In the genomic region with DNA sequence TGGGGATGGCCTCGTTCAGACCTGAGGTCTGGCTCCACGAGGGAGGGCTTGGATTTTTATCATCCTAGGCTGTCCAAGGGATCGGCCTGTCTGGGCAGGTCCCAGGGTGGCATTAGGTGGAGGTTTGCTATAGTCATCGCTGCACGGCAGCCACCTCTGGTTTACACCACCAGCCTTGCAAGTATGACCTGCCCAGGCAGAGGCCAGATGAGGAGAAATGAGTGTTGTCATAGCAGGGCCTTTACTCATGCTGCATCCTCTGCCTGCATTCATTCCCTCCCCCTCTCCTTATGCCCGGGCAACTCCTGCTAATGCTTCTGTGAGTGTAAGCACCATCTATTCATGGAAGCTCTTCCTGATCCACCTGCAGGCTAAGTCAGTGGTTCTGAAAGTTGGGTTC, we compare ENCODE assay signal across 1 cellular context.
TF ChIP-seq lines count a peak whose summit lies in the region.

No MANE protein-coding gene starts in this region.

TF ChIP-seq in HEK293, 187 proteins besides CTCF, POLR2A, EP300 and RAD21 (continued from another document):
- no peak for TF ChIP-seq ZNF626 (tag by site-specific recombination; IDR thresholded peaks at IDR 0.05)
- no peak for TF ChIP-seq MEIS1 (CRISPR knock-in tag; IDR thresholded peaks at IDR 0.05; ENCODE audit: borderline replicate concordance)
- peak; percentile 15; the same call in 1 of the 2 replicates for TF ChIP-seq SP7 (tag by site-specific recombination; IDR thresholded peaks at IDR 0.05)
- TF ChIP-seq ZNF169 (tag by site-specific recombination; IDR thresholded peaks at IDR 0.05) = no peak
- TF ChIP-seq ZNF701 (tag by site-specific recombination; IDR thresholded peaks at IDR 0.05) = no peak
- no peak for TF ChIP-seq HOXA7 (CRISPR knock-in tag; IDR thresholded peaks at IDR 0.05; ENCODE audit: borderline replicate concordance)
- TF ChIP-seq ZNF426 (tag by site-specific recombination; IDR thresholded peaks at IDR 0.05) = no peak
- 0 out of 2 replicates have a peak, but pooled peaks have one; percentile 15 for TF ChIP-seq GLIS2 (tag by site-specific recombination; IDR thresholded peaks at IDR 0.05)
- TF ChIP-seq, protein P1, sequence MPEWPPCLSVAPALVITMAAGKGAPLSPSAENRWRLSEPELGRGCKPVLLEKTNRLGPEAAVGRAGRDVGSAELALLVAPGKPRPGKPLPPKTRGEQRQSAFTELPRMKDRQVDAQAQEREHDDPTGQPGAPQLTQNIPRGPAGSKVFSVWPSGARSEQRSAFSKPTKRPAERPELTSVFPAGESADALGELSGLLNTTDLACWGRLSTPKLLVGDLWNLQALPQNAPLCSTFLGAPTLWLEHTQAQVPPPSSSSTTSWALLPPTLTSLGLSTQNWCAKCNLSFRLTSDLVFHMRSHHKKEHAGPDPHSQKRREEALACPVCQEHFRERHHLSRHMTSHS (tag by site-specific recombination; IDR thresholded peaks at IDR 0.05) = no peak
- no peak for TF ChIP-seq ZNF202 (tag by site-specific recombination; IDR thresholded peaks at IDR 0.05; ENCODE audit: borderline replicate concordance)
- TF ChIP-seq ZBTB17 (tag by site-specific recombination; IDR thresholded peaks at IDR 0.05) = peak; percentile 54
- no peak for TF ChIP-seq ZNF654 (tag by site-specific recombination; IDR thresholded peaks at IDR 0.05; ENCODE audit: low read depth)
- TF ChIP-seq, protein P2, sequence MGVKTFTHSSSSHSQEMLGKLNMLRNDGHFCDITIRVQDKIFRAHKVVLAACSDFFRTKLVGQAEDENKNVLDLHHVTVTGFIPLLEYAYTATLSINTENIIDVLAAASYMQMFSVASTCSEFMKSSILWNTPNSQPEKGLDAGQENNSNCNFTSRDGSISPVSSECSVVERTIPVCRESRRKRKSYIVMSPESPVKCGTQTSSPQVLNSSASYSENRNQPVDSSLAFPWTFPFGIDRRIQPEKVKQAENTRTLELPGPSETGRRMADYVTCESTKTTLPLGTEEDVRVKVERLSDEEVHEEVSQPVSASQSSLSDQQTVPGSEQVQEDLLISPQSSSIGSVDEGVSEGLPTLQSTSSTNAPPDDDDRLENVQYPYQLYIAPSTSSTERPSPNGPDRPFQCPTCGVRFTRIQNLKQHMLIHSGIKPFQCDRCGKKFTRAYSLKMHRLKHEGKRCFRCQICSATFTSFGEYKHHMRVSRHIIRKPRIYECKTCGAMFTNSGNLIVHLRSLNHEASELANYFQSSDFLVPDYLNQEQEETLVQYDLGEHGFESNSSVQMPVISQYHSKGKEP (tag by site-specific recombination; IDR thresholded peaks at IDR 0.05) = no peak
- TF ChIP-seq, protein P3, sequence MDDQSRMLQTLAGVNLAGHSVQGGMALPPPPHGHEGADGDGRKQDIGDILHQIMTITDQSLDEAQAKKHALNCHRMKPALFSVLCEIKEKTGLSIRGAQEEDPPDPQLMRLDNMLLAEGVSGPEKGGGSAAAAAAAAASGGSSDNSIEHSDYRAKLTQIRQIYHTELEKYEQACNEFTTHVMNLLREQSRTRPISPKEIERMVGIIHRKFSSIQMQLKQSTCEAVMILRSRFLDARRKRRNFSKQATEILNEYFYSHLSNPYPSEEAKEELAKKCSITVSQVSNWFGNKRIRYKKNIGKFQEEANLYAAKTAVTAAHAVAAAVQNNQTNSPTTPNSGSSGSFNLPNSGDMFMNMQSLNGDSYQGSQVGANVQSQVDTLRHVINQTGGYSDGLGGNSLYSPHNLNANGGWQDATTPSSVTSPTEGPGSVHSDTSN (CRISPR knock-in tag; IDR thresholded peaks at IDR 0.05) = no peak
- TF ChIP-seq, protein P4, sequence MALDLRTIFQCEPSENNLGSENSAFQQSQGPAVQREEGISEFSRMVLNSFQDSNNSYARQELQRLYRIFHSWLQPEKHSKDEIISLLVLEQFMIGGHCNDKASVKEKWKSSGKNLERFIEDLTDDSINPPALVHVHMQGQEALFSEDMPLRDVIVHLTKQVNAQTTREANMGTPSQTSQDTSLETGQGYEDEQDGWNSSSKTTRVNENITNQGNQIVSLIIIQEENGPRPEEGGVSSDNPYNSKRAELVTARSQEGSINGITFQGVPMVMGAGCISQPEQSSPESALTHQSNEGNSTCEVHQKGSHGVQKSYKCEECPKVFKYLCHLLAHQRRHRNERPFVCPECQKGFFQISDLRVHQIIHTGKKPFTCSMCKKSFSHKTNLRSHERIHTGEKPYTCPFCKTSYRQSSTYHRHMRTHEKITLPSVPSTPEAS (tag by site-specific recombination; IDR thresholded peaks at IDR 0.05) = no peak
- TF ChIP-seq, protein P5, sequence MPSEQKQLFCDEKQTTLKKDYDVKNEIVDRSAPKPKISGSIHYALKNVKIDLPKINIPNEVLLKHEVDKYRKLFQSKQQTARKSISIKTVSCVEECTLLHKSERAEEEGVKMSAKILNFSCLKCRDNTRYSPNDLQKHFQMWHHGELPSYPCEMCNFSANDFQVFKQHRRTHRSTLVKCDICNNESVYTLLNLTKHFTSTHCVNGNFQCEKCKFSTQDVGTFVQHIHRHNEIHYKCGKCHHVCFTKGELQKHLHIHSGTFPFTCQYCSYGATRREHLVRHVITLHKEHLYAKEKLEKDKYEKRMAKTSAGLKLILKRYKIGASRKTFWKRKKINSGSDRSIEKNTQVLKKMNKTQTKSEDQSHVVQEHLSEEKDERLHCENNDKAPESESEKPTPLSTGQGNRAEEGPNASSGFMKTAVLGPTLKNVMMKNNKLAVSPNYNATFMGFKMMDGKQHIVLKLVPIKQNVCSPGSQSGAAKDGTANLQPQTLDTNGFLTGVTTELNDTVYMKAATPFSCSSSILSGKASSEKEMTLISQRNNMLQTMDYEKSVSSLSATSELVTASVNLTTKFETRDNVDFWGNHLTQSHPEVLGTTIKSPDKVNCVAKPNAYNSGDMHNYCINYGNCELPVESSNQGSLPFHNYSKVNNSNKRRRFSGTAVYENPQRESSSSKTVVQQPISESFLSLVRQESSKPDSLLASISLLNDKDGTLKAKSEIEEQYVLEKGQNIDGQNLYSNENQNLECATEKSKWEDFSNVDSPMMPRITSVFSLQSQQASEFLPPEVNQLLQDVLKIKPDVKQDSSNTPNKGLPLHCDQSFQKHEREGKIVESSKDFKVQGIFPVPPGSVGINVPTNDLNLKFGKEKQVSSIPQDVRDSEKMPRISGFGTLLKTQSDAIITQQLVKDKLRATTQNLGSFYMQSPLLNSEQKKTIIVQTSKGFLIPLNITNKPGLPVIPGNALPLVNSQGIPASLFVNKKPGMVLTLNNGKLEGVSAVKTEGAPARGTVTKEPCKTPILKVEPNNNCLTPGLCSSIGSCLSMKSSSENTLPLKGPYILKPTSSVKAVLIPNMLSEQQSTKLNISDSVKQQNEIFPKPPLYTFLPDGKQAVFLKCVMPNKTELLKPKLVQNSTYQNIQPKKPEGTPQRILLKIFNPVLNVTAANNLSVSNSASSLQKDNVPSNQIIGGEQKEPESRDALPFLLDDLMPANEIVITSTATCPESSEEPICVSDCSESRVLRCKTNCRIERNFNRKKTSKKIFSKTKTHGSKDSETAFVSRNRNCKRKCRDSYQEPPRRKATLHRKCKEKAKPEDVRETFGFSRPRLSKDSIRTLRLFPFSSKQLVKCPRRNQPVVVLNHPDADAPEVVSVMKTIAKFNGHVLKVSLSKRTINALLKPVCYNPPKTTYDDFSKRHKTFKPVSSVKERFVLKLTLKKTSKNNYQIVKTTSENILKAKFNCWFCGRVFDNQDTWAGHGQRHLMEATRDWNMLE (tag by site-specific recombination; conservative IDR thresholded peaks at IDR 0.05; ENCODE audit: low read depth) = no peak
- TF ChIP-seq, protein P6, sequence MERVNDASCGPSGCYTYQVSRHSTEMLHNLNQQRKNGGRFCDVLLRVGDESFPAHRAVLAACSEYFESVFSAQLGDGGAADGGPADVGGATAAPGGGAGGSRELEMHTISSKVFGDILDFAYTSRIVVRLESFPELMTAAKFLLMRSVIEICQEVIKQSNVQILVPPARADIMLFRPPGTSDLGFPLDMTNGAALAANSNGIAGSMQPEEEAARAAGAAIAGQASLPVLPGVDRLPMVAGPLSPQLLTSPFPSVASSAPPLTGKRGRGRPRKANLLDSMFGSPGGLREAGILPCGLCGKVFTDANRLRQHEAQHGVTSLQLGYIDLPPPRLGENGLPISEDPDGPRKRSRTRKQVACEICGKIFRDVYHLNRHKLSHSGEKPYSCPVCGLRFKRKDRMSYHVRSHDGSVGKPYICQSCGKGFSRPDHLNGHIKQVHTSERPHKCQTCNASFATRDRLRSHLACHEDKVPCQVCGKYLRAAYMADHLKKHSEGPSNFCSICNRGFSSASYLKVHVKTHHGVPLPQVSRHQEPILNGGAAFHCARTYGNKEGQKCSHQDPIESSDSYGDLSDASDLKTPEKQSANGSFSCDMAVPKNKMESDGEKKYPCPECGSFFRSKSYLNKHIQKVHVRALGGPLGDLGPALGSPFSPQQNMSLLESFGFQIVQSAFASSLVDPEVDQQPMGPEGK (tag by site-specific recombination; IDR thresholded peaks at IDR 0.05) = no peak
- TF ChIP-seq TCF7L2 (IDR thresholded peaks at IDR 0.05; ENCODE audit: borderline replicate concordance, low read depth, low read length) = no peak
- no peak for TF ChIP-seq ZNF292 (tag by site-specific recombination; IDR thresholded peaks at IDR 0.05; ENCODE audit: borderline replicate concordance, low read depth)
- TF ChIP-seq, protein P7, sequence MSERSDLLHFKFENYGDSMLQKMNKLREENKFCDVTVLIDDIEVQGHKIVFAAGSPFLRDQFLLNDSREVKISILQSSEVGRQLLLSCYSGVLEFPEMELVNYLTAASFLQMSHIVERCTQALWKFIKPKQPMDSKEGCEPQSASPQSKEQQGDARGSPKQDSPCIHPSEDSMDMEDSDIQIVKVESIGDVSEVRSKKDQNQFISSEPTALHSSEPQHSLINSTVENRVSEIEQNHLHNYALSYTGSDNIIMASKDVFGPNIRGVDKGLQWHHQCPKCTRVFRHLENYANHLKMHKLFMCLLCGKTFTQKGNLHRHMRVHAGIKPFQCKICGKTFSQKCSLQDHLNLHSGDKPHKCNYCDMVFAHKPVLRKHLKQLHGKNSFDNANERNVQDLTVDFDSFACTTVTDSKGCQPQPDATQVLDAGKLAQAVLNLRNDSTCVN (tag by site-specific recombination; optimal IDR thresholded peaks at IDR 0.05) = no peak
